ENCODE assay signal across 9 cellular contexts in genomic region chr16:8866118-8866883, GRCh38. TPM values are rescaled to one million over a fixed set of nuclear protein-coding genes. Genes with fewer than 3 reads are reported as not detected.
DNase-seq lines count a peak whose midpoint lies in the region; ATAC-seq, FAIRE-seq and TF ChIP-seq lines count a peak whose summit lies in the region.
"Had no signal": no experiment of that assay in that cellular context is flagged by ENCODE, and none has a peak within 500 bp of the region (broad histone marks: within the 10 kb centered on the region; RNA-seq: fewer than 3 reads in every experiment).

No MANE protein-coding gene starts in this region.

- TF ChIP-seq CTCF in DOHH2 (IDR thresholded peaks at IDR 0.05; ENCODE audit: low read depth, low read length, poor library complexity, severe bottlenecking): no peak
- TF ChIP-seq CTCF in ovary (IDR thresholded peaks at IDR 0.05): no peak
- no peak for TF ChIP-seq CTCF in WERI-Rb-1 (IDR thresholded peaks at IDR 0.05; ENCODE audit: low read depth, low read length)

- no peak for FAIRE-seq in H54 (lab: Jason Lieb, UNC)

- ATAC-seq in T-cell (replicated peaks in 1 of 4): no peak

- peak overlapping the region; percentile 93; the same call in 1 of the 2 replicates for H3K4me2 ChIP-seq in DOHH2 (ENCODE audit: low read length)

- peak overlapping the region; percentile 67 to 82 for H3K27ac Mint-ChIP-seq in T-cell

- POLR2A ChIA-PET in T-cell (lab: Charles Lee): interaction anchor here in 1 of 2 donors (1.0 kb wide), 1 partner anchor 12 kb away, joined by 6 read pairs; no protein-coding TSS in a partner anchor

- no peaks in the 10 kb centered on the region for H3K36me3 Mint-ChIP-seq in T-cell
- H3K36me3 Mint-ChIP-seq: IgD-negative memory B cell had no signal

- 6 to 15% (median 8%) methylated on average over 28 to 30 of the region's 30 CpGs for WGBS in ovary, 3 donors

- H3K9me3 ChIP-seq in DOHH2 (ENCODE audit: control insufficient read depth, insufficient read depth, low read length) (no peaks in the 10 kb centered on the region), ovary (no peaks in the 10 kb centered on the region), WERI-Rb-1 (ENCODE audit: severe bottlenecking) (no peaks in the 10 kb centered on the region)

- CTCF ChIA-PET in T-cell (lab: Charles Lee): no interaction called here

- DNase-seq in T-cell: no peak
- DNase-seq in globus pallidus (ENCODE audit: low spot score): peak; percentile 74
- DNase-seq in ovary: peak; percentile 78 to 84 (median 80)
- no peak for DNase-seq in NK-92 treated with Interleukin-12 subunit alpha and Interleukin-12 subunit beta, amount 100 ng/mL, for 24 hours (lab: John Stamatoyannopoulos, UW)
- DNase-seq in WERI-Rb-1: no peak
- no peak for DNase-seq in H54 (ENCODE audit: insufficient read length, low spot score)
- no peak for DNase-seq in NCI-H2029 (lab: John Stamatoyannopoulos, UW)

- TF ChIP-seq EP300 in ovary (IDR thresholded peaks at IDR 0.05): no peak

- H3K4me1 ChIP-seq in DOHH2 (ENCODE audit: control insufficient read depth, low read length) (peaks cover 73% of the 10 kb centered on the region), ovary (ENCODE audit: insufficient read depth) (peaks cover 25% of the 10 kb centered on the region)

- no peaks in the 10 kb centered on the region for H3K9me3 Mint-ChIP-seq in T-cell
- H3K9me3 Mint-ChIP-seq: IgD-negative memory B cell had no signal

- H3K79me2 ChIP-seq in DOHH2 (ENCODE audit: control insufficient read depth, low read length): peaks cover 69% of the 10 kb centered on the region

- H3K27ac ChIP-seq in DOHH2 (ENCODE audit: low read depth, low read length) (no peak overlapping the region), ovary (peak overlapping the region; percentile 77 to 88), WERI-Rb-1 (no peak overlapping the region)

- H3K27me3 Mint-ChIP-seq in T-cell: no peaks in the 10 kb centered on the region
- H3K27me3 Mint-ChIP-seq: IgD-negative memory B cell had no signal

- TF ChIP-seq POLR2A in ovary (IDR thresholded peaks at IDR 0.05) (peak; percentile 53), H54 (IDR thresholded peaks at IDR 0.05; ENCODE audit: low read depth, low read length) (no peak)

- H3K4me3 Mint-ChIP-seq in T-cell: peak overlapping the region; percentile 58 to 96 (median 63)

- H3F3A ChIP-seq in DOHH2 (ENCODE audit: control insufficient read depth, insufficient read depth): peaks cover 9% of the 10 kb centered on the region

- H4K20me1 ChIP-seq in DOHH2 (ENCODE audit: control insufficient read depth, insufficient read depth, low read depth, low read length): peaks cover 16% of the 10 kb centered on the region; the same call in 1 of the 2 replicates

- H3K36me3 ChIP-seq in DOHH2 (ENCODE audit: control insufficient read depth, low read length) (peaks cover 41% of the 10 kb centered on the region), ovary (no peaks in the 10 kb centered on the region), WERI-Rb-1 (peaks cover 55% of the 10 kb centered on the region)

- H3K27me3 ChIP-seq in DOHH2 (ENCODE audit: control insufficient read depth, low read length) (no peaks in the 10 kb centered on the region), ovary (no peaks in the 10 kb centered on the region), WERI-Rb-1 (ENCODE audit: insufficient read depth, low read depth, severe bottlenecking) (no peaks in the 10 kb centered on the region)

- H3K4me3 ChIP-seq in DOHH2 (ENCODE audit: low read length) (peak overlapping the region; percentile 95), ovary (peak overlapping the region; percentile 81), WERI-Rb-1 (ENCODE audit: low read depth, low read length) (no peak overlapping the region)

- intact Hi-C loops in ovary (cut with DNase I): loop anchor here in 1 of 4 donors (5.0 kb wide), 1 partner anchor 241 kb away; no protein-coding TSS in a partner anchor

- H3K9me2 ChIP-seq in DOHH2 (replicated peaks; ENCODE audit: control insufficient read depth, low read length): no peaks in the 10 kb centered on the region

- H3K4me1 Mint-ChIP-seq in T-cell: peaks cover 52 to 59% (median 58%) of the 10 kb centered on the region in 3 donors

RNA-seq across cellular contexts. Expression of gene CARHSP1, which starts 2.5 kb away (rescaled TPM):
- total RNA-seq in T-cell: 10 to 100 TPM; 32.9 to 44.3 (median 41.8) TPM
- 10 to 100 TPM; 65.0 to 94.3 (median 81.7) TPM for total RNA-seq in ovary
- 100 to 1,000 TPM in 1 of 2 donors, 10 to 100 TPM in 1; 53.2 to 102 TPM for polyA plus RNA-seq in ovary

RNA-seq across cellular contexts. Expression of gene LITAFD, which starts 15.8 kb away (rescaled TPM):
- not detected for total RNA-seq in T-cell
- not detected for total RNA-seq in ovary
- not detected for polyA plus RNA-seq in ovary
- polyA plus RNA-seq: IgD-negative memory B cell had no signal

Comparison
In these comparisons a context has a peak if more than half of its experiments do, and no peak if none do; other contexts are left out.
1. H3K27ac ChIP-seq: peak in ovary (2 of 2); none in DOHH2 (single experiment) and WERI-Rb-1 (single experiment).
2. DNase-seq: peak in globus pallidus (single experiment) and ovary (5 of 5); none in T-cell (0 of 34), NK-92 treated with Interleukin-12 subunit alpha and Interleukin-12 subunit beta, amount 100 ng/mL, for 24 hours (single experiment), WERI-Rb-1 (single experiment), H54 (single experiment) and NCI-H2029 (single experiment).